In genomic region chr11:15667127-15667725, GRCh38 we compare ENCODE assay signal across 19 cellular contexts.
A peak's percentile ranks its signal among the peaks of the same experiment; 100 is the strongest.
DNase-seq lines count a peak whose midpoint lies in the region; ATAC-seq, FAIRE-seq and TF ChIP-seq lines count a peak whose summit lies in the region.
"Had no signal": no experiment of that assay in that cellular context is flagged by ENCODE, and none has a peak within 500 bp of the region (broad histone marks: within the 10 kb centered on the region; RNA-seq: fewer than 3 reads in every experiment).

No MANE protein-coding gene starts in this region.

- H3K36me3 Mint-ChIP-seq in endodermal cell (ENCODE audit: low read depth): no peaks in the 10 kb centered on the region
- no peaks in the 10 kb centered on the region for H3K36me3 Mint-ChIP-seq in activated CD4-positive, alpha-beta memory T cell treated with anti-CD3 and anti-CD28 coated beads, Interleukin-2, amount 10 ng/mL, durations not matched to agents 7 days and 5 days (ENCODE audit: low read depth)
- H3K36me3 Mint-ChIP-seq: CD14-positive monocyte had no signal

- no peaks in the 10 kb centered on the region for H3K79me2 ChIP-seq in HepG2 (ENCODE audit: insufficient read depth, low read length)

- 4% methylated on average over 3 of the region's 3 CpGs for WGBS in HepG2 (ENCODE audit: low lambda C conversion rate)
- 84% methylated on average over 2 of the region's 3 CpGs for WGBS in right lobe of liver (ENCODE audit: insufficient coverage, low coverage, low lambda C conversion rate, missing lambda C conversion rate)
- 83 to 91% methylated on average over 1 to 3 of the region's 3 CpGs for WGBS in endodermal cell (ENCODE audit: insufficient coverage in 1 of 2, insufficient read length in 1 of 2), 2 experiments
- WGBS in lung, 2 donors: 85 to 90% methylated on average over 3 of the region's 3 CpGs

- no peak for TF ChIP-seq RAD21 in HepG2 (CRISPR knock-in tag; IDR thresholded peaks at IDR 0.05)

- TF ChIP-seq CTCF in HepG2 (CRISPR knock-in tag; IDR thresholded peaks at IDR 0.05) (no peak), right lobe of liver (IDR thresholded peaks at IDR 0.05) (no peak), endodermal cell (conservative IDR thresholded peaks at IDR 0.05) (no peak), lung (IDR thresholded peaks at IDR 0.05; ENCODE audit: control extremely low read depth, extremely low read depth) (no peak)

- no peaks in the 10 kb centered on the region for H3K27me3 Mint-ChIP-seq in endodermal cell (ENCODE audit: insufficient read depth)
- H3K27me3 Mint-ChIP-seq in activated CD4-positive, alpha-beta memory T cell treated with anti-CD3 and anti-CD28 coated beads, Interleukin-2, amount 10 ng/mL, durations not matched to agents 7 days and 5 days: no peaks in the 10 kb centered on the region

- TF ChIP-seq EP300 in HepG2 (IDR thresholded peaks at IDR 0.05; ENCODE audit: low read depth in 2 of 2, low read length in 2 of 2) (no peak), HepG2 (CRISPR knock-in tag; IDR thresholded peaks at IDR 0.05; ENCODE audit: borderline replicate concordance) (no peak)

- no TSS peak for BruUV-seq in HepG2 (replicated peaks; lab: Mats Ljungman, UMichigan)

- in situ Hi-C loops in HepG2 (cut with HindIII; ENCODE audit: extremely low pct_ligation_motif_present, low pct_unique_long_range_greater_than_20kb): no loop called here

- peaks cover 12% of the 10 kb centered on the region for H3K4me1 Mint-ChIP-seq in endodermal cell
- no peaks in the 10 kb centered on the region for H3K4me1 Mint-ChIP-seq in activated CD4-positive, alpha-beta memory T cell treated with anti-CD3 and anti-CD28 coated beads, Interleukin-2, amount 10 ng/mL, durations not matched to agents 7 days and 5 days
- H3K4me1 Mint-ChIP-seq: CD14-positive monocyte had no signal

- H3K36me3 ChIP-seq in HepG2 (replicated peaks in 1 of 2; ENCODE audit: control insufficient read depth in 1 of 2, insufficient read depth in 2 of 2, low read length in 2 of 2) (no peaks in the 10 kb centered on the region), right lobe of liver (no peaks in the 10 kb centered on the region), endodermal cell (ENCODE audit: control insufficient read depth, insufficient read depth, low read length) (no peaks in the 10 kb centered on the region), lung (ENCODE audit: control insufficient read depth in 2 of 2, insufficient read depth in 2 of 2, low read length in 2 of 2) (no peaks in the 10 kb centered on the region)

- H3K4me1 ChIP-seq in HepG2 (ENCODE audit: insufficient read depth, low read length): no peaks in the 10 kb centered on the region
- peaks cover 0 to 25% (median 12%) of the 10 kb centered on the region in 4 donors for H3K4me1 ChIP-seq in right lobe of liver
- H3K4me1 ChIP-seq in endodermal cell (ENCODE audit: control insufficient read depth, insufficient read depth, low read length): peaks cover 13% of the 10 kb centered on the region
- H3K4me1 ChIP-seq in lung (ENCODE audit: control insufficient read depth in 2 of 2, insufficient read depth in 2 of 2, low read length in 2 of 2): peaks cover 5 to 6% of the 10 kb centered on the region in 2 donors

- DNase-seq in HepG2 (ENCODE audit: low spot score): no peak
- no peak for DNase-seq in right lobe of liver
- DNase-seq in endodermal cell: peak; percentile 10
- DNase-seq in lung (ENCODE audit: low spot score): peak; percentile 10
- DNase-seq in activated CD8-positive, alpha-beta memory T cell treated with anti-CD3 and anti-CD28 coated beads for 24 hours: no peak
- DNase-seq in activated CD4-positive, alpha-beta memory T cell treated with anti-CD3 and anti-CD28 coated beads, Interleukin-2, amount 10 ng/mL, durations not matched to agents 7 days and 5 days: no peak
- no peak for DNase-seq in activated CD8-positive, alpha-beta memory T cell treated with anti-CD3 and anti-CD28 coated beads, Interleukin-2, amount 50 U/mL, for 4 hours
- DNase-seq: DMS53, GM23248, NCI-H2029, NCI-H510A, NCI-H82 had no signal

- H2AFZ ChIP-seq in HepG2 (ENCODE audit: low read length): no peak overlapping the region
- H2AFZ ChIP-seq: GM23248 had no signal

- TF ChIP-seq POLR2A in HepG2 (IDR thresholded peaks at IDR 0.05; ENCODE audit: insufficient read depth in 1 of 2, low read depth in 2 of 2, low read length in 2 of 2) (no peak), right lobe of liver (IDR thresholded peaks at IDR 0.05) (no peak)

- intact Hi-C loops in HepG2 (cut with micrococcal nuclease; ENCODE audit: unreplicated experiment) (no loop called here), right lobe of liver (cut with DNase I) (no loop called here)

- H3K27ac ChIP-seq in HepG2 (ENCODE audit: extremely low read length, insufficient read depth, low read length) (no peak overlapping the region), right lobe of liver (no peak overlapping the region), endodermal cell (ENCODE audit: low read depth, low read length) (no peak overlapping the region), lung (ENCODE audit: low read depth in 1 of 2, low read length in 1 of 2) (no peak overlapping the region)
- H3K27ac ChIP-seq: GM23248, HL-60 had no signal

- no peaks in the 10 kb centered on the region for H4K20me1 ChIP-seq in HepG2 (ENCODE audit: insufficient read depth, low read length)

- H3K4me3 Mint-ChIP-seq in endodermal cell: no peak overlapping the region
- no peak overlapping the region for H3K4me3 Mint-ChIP-seq in activated CD4-positive, alpha-beta memory T cell treated with anti-CD3 and anti-CD28 coated beads, Interleukin-2, amount 10 ng/mL, durations not matched to agents 7 days and 5 days
- H3K4me3 Mint-ChIP-seq: CD14-positive monocyte had no signal

- peaks cover 13% of the 10 kb centered on the region for H3K9me3 Mint-ChIP-seq in endodermal cell
- no peaks in the 10 kb centered on the region for H3K9me3 Mint-ChIP-seq in activated CD4-positive, alpha-beta memory T cell treated with anti-CD3 and anti-CD28 coated beads, Interleukin-2, amount 10 ng/mL, durations not matched to agents 7 days and 5 days

- no peak overlapping the region for H3K4me2 ChIP-seq in HepG2 (ENCODE audit: low read depth, low read length)

- H3K9me3 ChIP-seq in HepG2 (ENCODE audit: low read length): no peaks in the 10 kb centered on the region
- no peaks in the 10 kb centered on the region for H3K9me3 ChIP-seq in right lobe of liver
- peaks cover 13% of the 10 kb centered on the region for H3K9me3 ChIP-seq in endodermal cell (ENCODE audit: control insufficient read depth, low read length)
- peaks cover 0 to 4% of the 10 kb centered on the region in 2 donors for H3K9me3 ChIP-seq in lung (ENCODE audit: control insufficient read depth in 2 of 2, insufficient read depth in 1 of 2, low read length in 1 of 2)

- no peak overlapping the region for H3K27ac Mint-ChIP-seq in endodermal cell
- no peak overlapping the region for H3K27ac Mint-ChIP-seq in activated CD4-positive, alpha-beta memory T cell treated with anti-CD3 and anti-CD28 coated beads, Interleukin-2, amount 10 ng/mL, durations not matched to agents 7 days and 5 days

- CTCF ChIA-PET in HepG2 (lab: Yijun Ruan, JAX; ENCODE audit: low intra/inter-chr PET ratio, low total read pairs): no interaction called here
- CTCF ChIA-PET in activated CD4-positive, alpha-beta memory T cell treated with anti-CD3 and anti-CD28 coated beads, Interleukin-2, amount 10 ng/mL, durations not matched to agents 7 days and 5 days (lab: Charles Lee): no interaction called here

- H3K9ac ChIP-seq in HepG2 (ENCODE audit: insufficient read depth, low read depth, low read length): no peak overlapping the region
- H3K9ac ChIP-seq in endodermal cell (ENCODE audit: extremely low read depth, low read length, poor library complexity, severe bottlenecking): no peak overlapping the region
- H3K9ac ChIP-seq: GM23248 had no signal

- 0 out of 5 replicates have a peak, but pooled peaks cover 0 to 2% of the 10 kb centered on the region in 2 experiments for H3K27me3 ChIP-seq in HepG2 (ENCODE audit: control insufficient read depth in 1 of 2, insufficient read depth in 2 of 2, low read length in 2 of 2)
- H3K27me3 ChIP-seq in right lobe of liver: no peaks in the 10 kb centered on the region
- no peaks in the 10 kb centered on the region for H3K27me3 ChIP-seq in endodermal cell (ENCODE audit: control insufficient read depth, insufficient read depth, low read length, poor library complexity, severe bottlenecking)
- no peaks in the 10 kb centered on the region for H3K27me3 ChIP-seq in lung (ENCODE audit: control insufficient read depth, insufficient read depth)

- no peak for FAIRE-seq in HepG2 (lab: Jason Lieb, UNC)
- FAIRE-seq: G401.6, GM12892 had no signal

- ATAC-seq in HepG2: no peak
- no peak for ATAC-seq in right lobe of liver
- ATAC-seq in lung (ENCODE audit: insufficient read depth, low FRiP score): no peak
- no peak for ATAC-seq in HG02763 (IDR thresholded peaks at IDR 0.05; ENCODE audit: unreplicated experiment)
- ATAC-seq: Panc1, Right ventricle myocardium inferior had no signal

- no peak overlapping the region for H3K4me3 ChIP-seq in HepG2 (replicated peaks in 1 of 3; ENCODE audit: insufficient read depth in 1 of 3, low read depth in 2 of 3, low read length in 3 of 3)
- no peak overlapping the region for H3K4me3 ChIP-seq in right lobe of liver
- H3K4me3 ChIP-seq in endodermal cell (ENCODE audit: low read length): no peak overlapping the region
- H3K4me3 ChIP-seq in lung: no peak overlapping the region
- H3K4me3 ChIP-seq: GM23248 had no signal

- POLR2A ChIA-PET in HepG2 (lab: Yijun Ruan, JAX): no interaction called here
- POLR2A ChIA-PET in activated CD4-positive, alpha-beta memory T cell treated with anti-CD3 and anti-CD28 coated beads, Interleukin-2, amount 10 ng/mL, durations not matched to agents 7 days and 5 days (lab: Charles Lee): no interaction called here

TF ChIP-seq in HepG2, 621 proteins besides CTCF, POLR2A, EP300 and RAD21:
- peak; percentile 41 to 76; a peak in 3 of 4 replicates for TF ChIP-seq MAFK (conservative IDR thresholded peaks at IDR 0.05 in 1 of 2, IDR thresholded peaks at IDR 0.05 in 1 of 2; ENCODE audit: low read length in 2 of 2)
- TF ChIP-seq MAFF (IDR thresholded peaks at IDR 0.05; ENCODE audit: low read depth, low read length): 0 out of 2 replicates have a peak, but pooled peaks have one; percentile 55
- no peak for TF ChIP-seq GATAD2A (CRISPR knock-in tag; IDR thresholded peaks at IDR 0.05)
TF ChIP-seq in HepG2: peak in this region for 2.

Comparison
In these comparisons a context has a peak if more than half of its experiments do, and no peak if none do; other contexts are left out.
1. DNase-seq: peak in endodermal cell (single experiment) and lung (single experiment); none in HepG2 (single experiment), right lobe of liver (0 of 3), activated CD8-positive, alpha-beta memory T cell treated with anti-CD3 and anti-CD28 coated beads for 24 hours (single experiment), activated CD4-positive, alpha-beta memory T cell treated with anti-CD3 and anti-CD28 coated beads, Interleukin-2, amount 10 ng/mL, durations not matched to agents 7 days and 5 days (single experiment) and activated CD8-positive, alpha-beta memory T cell treated with anti-CD3 and anti-CD28 coated beads, Interleukin-2, amount 50 U/mL, for 4 hours (single experiment).